1 cellular context compared by ENCODE assay signal in the genomic region with DNA sequence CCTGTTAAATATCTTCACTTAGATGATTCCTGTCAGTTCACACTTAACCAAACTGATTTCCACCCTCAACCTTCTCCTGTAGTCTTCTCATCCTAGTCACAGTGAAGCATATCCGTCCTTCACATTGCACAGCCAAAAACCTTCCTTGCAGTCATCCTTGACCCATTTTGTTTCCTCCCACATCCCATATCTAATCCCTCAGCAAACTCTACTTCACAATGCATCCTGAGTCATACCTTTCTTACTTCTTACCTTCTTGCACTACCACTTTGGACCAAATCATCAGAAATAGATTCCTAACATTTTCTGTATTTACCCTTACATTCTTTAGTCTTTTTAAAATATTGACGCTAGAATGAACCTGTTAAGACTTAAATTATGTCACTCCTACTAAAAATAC.
TF ChIP-seq lines count a peak whose summit lies in the region.

No MANE protein-coding gene starts in this region.

TF ChIP-seq in WTC11, 78 proteins besides CTCF, POLR2A, EP300 and RAD21 (continued from another document):
- TF ChIP-seq, protein P1, sequence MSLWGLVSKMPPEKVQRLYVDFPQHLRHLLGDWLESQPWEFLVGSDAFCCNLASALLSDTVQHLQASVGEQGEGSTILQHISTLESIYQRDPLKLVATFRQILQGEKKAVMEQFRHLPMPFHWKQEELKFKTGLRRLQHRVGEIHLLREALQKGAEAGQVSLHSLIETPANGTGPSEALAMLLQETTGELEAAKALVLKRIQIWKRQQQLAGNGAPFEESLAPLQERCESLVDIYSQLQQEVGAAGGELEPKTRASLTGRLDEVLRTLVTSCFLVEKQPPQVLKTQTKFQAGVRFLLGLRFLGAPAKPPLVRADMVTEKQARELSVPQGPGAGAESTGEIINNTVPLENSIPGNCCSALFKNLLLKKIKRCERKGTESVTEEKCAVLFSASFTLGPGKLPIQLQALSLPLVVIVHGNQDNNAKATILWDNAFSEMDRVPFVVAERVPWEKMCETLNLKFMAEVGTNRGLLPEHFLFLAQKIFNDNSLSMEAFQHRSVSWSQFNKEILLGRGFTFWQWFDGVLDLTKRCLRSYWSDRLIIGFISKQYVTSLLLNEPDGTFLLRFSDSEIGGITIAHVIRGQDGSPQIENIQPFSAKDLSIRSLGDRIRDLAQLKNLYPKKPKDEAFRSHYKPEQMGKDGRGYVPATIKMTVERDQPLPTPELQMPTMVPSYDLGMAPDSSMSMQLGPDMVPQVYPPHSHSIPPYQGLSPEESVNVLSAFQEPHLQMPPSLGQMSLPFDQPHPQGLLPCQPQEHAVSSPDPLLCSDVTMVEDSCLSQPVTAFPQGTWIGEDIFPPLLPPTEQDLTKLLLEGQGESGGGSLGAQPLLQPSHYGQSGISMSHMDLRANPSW (CRISPR knock-in tag; conservative IDR thresholded peaks at IDR 0.05; ENCODE audit: low read depth), result no peak
- TF ChIP-seq, protein P2, sequence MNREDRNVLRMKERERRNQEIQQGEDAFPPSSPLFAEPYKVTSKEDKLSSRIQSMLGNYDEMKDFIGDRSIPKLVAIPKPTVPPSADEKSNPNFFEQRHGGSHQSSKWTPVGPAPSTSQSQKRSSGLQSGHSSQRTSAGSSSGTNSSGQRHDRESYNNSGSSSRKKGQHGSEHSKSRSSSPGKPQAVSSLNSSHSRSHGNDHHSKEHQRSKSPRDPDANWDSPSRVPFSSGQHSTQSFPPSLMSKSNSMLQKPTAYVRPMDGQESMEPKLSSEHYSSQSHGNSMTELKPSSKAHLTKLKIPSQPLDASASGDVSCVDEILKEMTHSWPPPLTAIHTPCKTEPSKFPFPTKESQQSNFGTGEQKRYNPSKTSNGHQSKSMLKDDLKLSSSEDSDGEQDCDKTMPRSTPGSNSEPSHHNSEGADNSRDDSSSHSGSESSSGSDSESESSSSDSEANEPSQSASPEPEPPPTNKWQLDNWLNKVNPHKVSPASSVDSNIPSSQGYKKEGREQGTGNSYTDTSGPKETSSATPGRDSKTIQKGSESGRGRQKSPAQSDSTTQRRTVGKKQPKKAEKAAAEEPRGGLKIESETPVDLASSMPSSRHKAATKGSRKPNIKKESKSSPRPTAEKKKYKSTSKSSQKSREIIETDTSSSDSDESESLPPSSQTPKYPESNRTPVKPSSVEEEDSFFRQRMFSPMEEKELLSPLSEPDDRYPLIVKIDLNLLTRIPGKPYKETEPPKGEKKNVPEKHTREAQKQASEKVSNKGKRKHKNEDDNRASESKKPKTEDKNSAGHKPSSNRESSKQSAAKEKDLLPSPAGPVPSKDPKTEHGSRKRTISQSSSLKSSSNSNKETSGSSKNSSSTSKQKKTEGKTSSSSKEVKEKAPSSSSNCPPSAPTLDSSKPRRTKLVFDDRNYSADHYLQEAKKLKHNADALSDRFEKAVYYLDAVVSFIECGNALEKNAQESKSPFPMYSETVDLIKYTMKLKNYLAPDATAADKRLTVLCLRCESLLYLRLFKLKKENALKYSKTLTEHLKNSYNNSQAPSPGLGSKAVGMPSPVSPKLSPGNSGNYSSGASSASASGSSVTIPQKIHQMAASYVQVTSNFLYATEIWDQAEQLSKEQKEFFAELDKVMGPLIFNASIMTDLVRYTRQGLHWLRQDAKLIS (CRISPR knock-in tag; IDR thresholded peaks at IDR 0.05; ENCODE audit: borderline replicate concordance), result no peak
- no peak for TF ChIP-seq ATF1 (CRISPR knock-in tag; IDR thresholded peaks at IDR 0.05)
- TF ChIP-seq, protein P3, sequence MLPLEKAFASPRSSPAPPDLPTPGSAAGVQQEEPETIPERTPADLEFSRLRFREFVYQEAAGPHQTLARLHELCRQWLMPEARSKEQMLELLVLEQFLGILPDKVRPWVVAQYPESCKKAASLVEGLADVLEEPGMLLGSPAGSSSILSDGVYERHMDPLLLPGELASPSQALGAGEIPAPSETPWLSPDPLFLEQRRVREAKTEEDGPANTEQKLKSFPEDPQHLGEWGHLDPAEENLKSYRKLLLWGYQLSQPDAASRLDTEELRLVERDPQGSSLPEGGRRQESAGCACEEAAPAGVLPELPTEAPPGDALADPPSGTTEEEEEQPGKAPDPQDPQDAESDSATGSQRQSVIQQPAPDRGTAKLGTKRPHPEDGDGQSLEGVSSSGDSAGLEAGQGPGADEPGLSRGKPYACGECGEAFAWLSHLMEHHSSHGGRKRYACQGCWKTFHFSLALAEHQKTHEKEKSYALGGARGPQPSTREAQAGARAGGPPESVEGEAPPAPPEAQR (CRISPR knock-in tag; IDR thresholded peaks at IDR 0.05), result no peak
- TF ChIP-seq, protein P4, sequence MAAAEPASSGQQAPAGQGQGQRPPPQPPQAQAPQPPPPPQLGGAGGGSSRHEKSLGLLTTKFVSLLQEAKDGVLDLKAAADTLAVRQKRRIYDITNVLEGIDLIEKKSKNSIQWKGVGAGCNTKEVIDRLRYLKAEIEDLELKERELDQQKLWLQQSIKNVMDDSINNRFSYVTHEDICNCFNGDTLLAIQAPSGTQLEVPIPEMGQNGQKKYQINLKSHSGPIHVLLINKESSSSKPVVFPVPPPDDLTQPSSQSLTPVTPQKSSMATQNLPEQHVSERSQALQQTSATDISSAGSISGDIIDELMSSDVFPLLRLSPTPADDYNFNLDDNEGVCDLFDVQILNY (CRISPR knock-in tag; IDR thresholded peaks at IDR 0.05), result no peak
- TF ChIP-seq, protein P5, sequence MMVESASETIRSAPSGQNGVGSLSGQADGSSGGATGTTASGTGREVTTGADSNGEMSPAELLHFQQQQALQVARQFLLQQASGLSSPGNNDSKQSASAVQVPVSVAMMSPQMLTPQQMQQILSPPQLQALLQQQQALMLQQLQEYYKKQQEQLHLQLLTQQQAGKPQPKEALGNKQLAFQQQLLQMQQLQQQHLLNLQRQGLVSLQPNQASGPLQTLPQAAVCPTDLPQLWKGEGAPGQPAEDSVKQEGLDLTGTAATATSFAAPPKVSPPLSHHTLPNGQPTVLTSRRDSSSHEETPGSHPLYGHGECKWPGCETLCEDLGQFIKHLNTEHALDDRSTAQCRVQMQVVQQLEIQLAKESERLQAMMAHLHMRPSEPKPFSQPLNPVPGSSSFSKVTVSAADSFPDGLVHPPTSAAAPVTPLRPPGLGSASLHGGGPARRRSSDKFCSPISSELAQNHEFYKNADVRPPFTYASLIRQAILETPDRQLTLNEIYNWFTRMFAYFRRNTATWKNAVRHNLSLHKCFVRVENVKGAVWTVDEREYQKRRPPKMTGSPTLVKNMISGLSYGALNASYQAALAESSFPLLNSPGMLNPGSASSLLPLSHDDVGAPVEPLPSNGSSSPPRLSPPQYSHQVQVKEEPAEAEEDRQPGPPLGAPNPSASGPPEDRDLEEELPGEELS (CRISPR knock-in tag; IDR thresholded peaks at IDR 0.05), result no peak
- no peak for TF ChIP-seq OVOL2 (CRISPR knock-in tag; IDR thresholded peaks at IDR 0.05; ENCODE audit: borderline replicate concordance)
- TF ChIP-seq TP53 (CRISPR knock-in tag; IDR thresholded peaks at IDR 0.05), result no peak
- TF ChIP-seq, protein P6, sequence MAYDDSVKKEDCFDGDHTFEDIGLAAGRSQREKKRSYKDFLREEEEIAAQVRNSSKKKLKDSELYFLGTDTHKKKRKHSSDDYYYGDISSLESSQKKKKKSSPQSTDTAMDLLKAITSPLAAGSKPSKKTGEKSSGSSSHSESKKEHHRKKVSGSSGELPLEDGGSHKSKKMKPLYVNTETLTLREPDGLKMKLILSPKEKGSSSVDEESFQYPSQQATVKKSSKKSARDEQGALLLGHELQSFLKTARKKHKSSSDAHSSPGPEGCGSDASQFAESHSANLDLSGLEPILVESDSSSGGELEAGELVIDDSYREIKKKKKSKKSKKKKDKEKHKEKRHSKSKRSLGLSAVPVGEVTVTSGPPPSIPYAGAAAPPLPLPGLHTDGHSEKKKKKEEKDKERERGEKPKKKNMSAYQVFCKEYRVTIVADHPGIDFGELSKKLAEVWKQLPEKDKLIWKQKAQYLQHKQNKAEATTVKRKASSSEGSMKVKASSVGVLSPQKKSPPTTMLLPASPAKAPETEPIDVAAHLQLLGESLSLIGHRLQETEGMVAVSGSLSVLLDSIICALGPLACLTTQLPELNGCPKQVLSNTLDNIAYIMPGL (CRISPR knock-in tag; IDR thresholded peaks at IDR 0.05), result no peak
- TF ChIP-seq, protein P7, sequence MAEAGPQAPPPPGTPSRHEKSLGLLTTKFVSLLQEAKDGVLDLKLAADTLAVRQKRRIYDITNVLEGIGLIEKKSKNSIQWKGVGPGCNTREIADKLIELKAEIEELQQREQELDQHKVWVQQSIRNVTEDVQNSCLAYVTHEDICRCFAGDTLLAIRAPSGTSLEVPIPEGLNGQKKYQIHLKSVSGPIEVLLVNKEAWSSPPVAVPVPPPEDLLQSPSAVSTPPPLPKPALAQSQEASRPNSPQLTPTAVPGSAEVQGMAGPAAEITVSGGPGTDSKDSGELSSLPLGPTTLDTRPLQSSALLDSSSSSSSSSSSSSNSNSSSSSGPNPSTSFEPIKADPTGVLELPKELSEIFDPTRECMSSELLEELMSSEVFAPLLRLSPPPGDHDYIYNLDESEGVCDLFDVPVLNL (CRISPR knock-in tag; IDR thresholded peaks at IDR 0.05; ENCODE audit: borderline replicate concordance, low read depth), result no peak
- no peak for TF ChIP-seq CBFB (CRISPR knock-in tag; IDR thresholded peaks at IDR 0.05; ENCODE audit: low read depth)
